1 cellular context compared by ENCODE assay signal in the genomic region with DNA sequence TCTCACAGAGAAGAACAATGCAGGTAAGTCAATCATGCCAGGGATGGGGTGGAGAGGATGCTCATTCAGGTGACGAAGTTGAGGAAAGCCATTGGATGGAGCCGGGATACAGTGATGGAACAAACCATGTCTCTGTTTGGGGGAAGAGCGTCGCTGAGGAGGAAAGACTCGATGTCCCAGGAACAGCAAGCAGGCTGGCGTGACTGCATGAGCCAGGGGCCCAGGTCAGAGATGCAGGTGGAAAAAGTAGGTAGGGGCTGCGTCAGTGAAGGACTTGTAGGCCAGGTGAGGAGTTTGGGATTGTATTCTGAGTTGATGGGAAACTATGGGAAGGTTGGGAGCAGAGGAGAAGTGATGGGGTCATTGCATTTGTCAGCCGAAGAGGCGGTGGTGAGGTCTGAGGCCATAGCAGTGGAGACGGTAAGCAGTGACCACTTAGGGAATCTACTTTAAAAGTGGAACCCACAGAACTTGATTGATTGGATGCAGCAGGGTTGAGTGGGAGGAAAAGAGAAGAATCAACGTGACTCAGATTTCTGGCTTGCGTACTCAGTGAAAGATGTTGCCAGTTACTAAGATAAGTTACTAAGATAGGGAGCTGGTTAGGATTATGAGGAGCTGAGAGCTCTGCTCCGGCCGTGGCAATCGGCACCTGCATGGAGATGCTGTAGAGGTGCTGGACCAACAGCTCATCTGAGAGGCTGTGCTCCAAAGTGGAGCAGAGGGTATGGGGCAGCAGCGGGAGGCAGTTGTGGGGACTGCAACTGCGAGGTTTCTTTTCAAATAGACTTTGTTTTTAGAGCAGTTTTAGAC.
TF ChIP-seq lines count a peak whose summit lies in the region.

No MANE protein-coding gene starts in this region.

TF ChIP-seq in A549, 52 proteins besides CTCF, POLR2A, EP300 and RAD21 (continued from another document):
- TF ChIP-seq, protein P1, sequence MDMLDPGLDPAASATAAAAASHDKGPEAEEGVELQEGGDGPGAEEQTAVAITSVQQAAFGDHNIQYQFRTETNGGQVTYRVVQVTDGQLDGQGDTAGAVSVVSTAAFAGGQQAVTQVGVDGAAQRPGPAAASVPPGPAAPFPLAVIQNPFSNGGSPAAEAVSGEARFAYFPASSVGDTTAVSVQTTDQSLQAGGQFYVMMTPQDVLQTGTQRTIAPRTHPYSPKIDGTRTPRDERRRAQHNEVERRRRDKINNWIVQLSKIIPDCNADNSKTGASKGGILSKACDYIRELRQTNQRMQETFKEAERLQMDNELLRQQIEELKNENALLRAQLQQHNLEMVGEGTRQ (IDR thresholded peaks at IDR 0.05), result no peak
- no peak for TF ChIP-seq EHMT2 (IDR thresholded peaks at IDR 0.05; ENCODE audit: low read depth)
- no peak for TF ChIP-seq ZFP36 (IDR thresholded peaks at IDR 0.05; ENCODE audit: borderline replicate concordance, partially characterized antibody)
- no peak for TF ChIP-seq NR3C1 (IDR thresholded peaks at IDR 0.05)
- no peak for TF ChIP-seq TFCP2L1 (CRISPR knock-in tag; IDR thresholded peaks at IDR 0.05)
- no peak for TF ChIP-seq HMGXB4 (CRISPR knock-in tag; IDR thresholded peaks at IDR 0.05; ENCODE audit: borderline replicate concordance)
- TF ChIP-seq RCOR1 (IDR thresholded peaks at IDR 0.05; ENCODE audit: low read depth, low read length), result no peak
- no peak for TF ChIP-seq FOSB (CRISPR knock-in tag; IDR thresholded peaks at IDR 0.05)
- TF ChIP-seq FOXS1 (CRISPR knock-in tag; IDR thresholded peaks at IDR 0.05), result no peak
- TF ChIP-seq NPAS2 (CRISPR knock-in tag; IDR thresholded peaks at IDR 0.05; ENCODE audit: borderline replicate concordance), result no peak
- no peak for TF ChIP-seq KDM1A (IDR thresholded peaks at IDR 0.05; ENCODE audit: low read depth)
- no peak for TF ChIP-seq ZSCAN20 (CRISPR knock-in tag; IDR thresholded peaks at IDR 0.05)
- no peak for TF ChIP-seq CBX2 (IDR thresholded peaks at IDR 0.05; ENCODE audit: borderline replicate concordance, low read depth)
